ENCODE assay signal across 8 cellular contexts in genomic region chr12:56644654-56645053, GRCh38. TPM values are rescaled to one million over a fixed set of nuclear protein-coding genes. Genes with fewer than 3 reads are reported as not detected.
A peak's percentile ranks its signal among the peaks of the same experiment; 100 is the strongest.
DNase-seq lines count a peak whose midpoint lies in the region; ATAC-seq and TF ChIP-seq lines count a peak whose summit lies in the region.

No MANE protein-coding gene starts in this region.

- H2AK5ac ChIP-seq in neuronal stem cell (ENCODE audit: low read depth, low read length): no peak overlapping the region

- TF ChIP-seq CTCF in CD8-positive, alpha-beta T cell (IDR thresholded peaks at IDR 0.05): no peak
- TF ChIP-seq CTCF in OCI-LY1 (IDR thresholded peaks at IDR 0.05; ENCODE audit: low read length) (no peak), endothelial cell (IDR thresholded peaks at IDR 0.05; ENCODE audit: unreplicated experiment) (no peak)

- no peak overlapping the region for H3K4ac ChIP-seq in neuronal stem cell (ENCODE audit: low read length)

- H3K9me3 ChIP-seq in CD8-positive, alpha-beta T cell (ENCODE audit: low read length): no peaks in the 10 kb centered on the region
- H3K9me3 ChIP-seq in OCI-LY1 (ENCODE audit: low read length) (no peaks in the 10 kb centered on the region), neuronal stem cell (replicated peaks in 1 of 2; ENCODE audit: control insufficient read depth in 2 of 2, insufficient read depth in 1 of 2, low read depth in 1 of 2, low read length in 2 of 2) (no peaks in the 10 kb centered on the region)

- peak overlapping the region; percentile 96 for H3K4me3 Mint-ChIP-seq in CD8-positive, alpha-beta T cell
- peak overlapping the region; percentile 99 for H3K4me3 Mint-ChIP-seq in endothelial cell (ENCODE audit: unreplicated experiment)

- peaks cover 36% of the 10 kb centered on the region for H3K4me1 Mint-ChIP-seq in CD8-positive, alpha-beta T cell (ENCODE audit: low read depth)
- peaks cover 26% of the 10 kb centered on the region for H3K4me1 Mint-ChIP-seq in endothelial cell (ENCODE audit: unreplicated experiment)

- no peaks in the 10 kb centered on the region for H4K20me1 ChIP-seq in OCI-LY1 (ENCODE audit: insufficient read depth, low read length)

- no peak overlapping the region for H4K91ac ChIP-seq in neuronal stem cell (ENCODE audit: low read depth, low read length, poor library complexity)

- H3F3A ChIP-seq in OCI-LY1 (ENCODE audit: insufficient read depth, low read length): no peaks in the 10 kb centered on the region

- peak overlapping the region; percentile 99 for H3K27ac Mint-ChIP-seq in CD8-positive, alpha-beta T cell
- H3K27ac Mint-ChIP-seq in endothelial cell (ENCODE audit: unreplicated experiment): peak overlapping the region; percentile 96

- no peak overlapping the region for H3K14ac ChIP-seq in neuronal stem cell (ENCODE audit: low read length)

- peaks cover 53% of the 10 kb centered on the region for H3K36me3 Mint-ChIP-seq in CD8-positive, alpha-beta T cell
- peaks cover 28% of the 10 kb centered on the region for H3K36me3 Mint-ChIP-seq in endothelial cell (ENCODE audit: low read depth, unreplicated experiment)

- peaks cover 26% of the 10 kb centered on the region for H3K36me3 ChIP-seq in CD8-positive, alpha-beta T cell (ENCODE audit: insufficient read depth, low read length)
- H3K36me3 ChIP-seq in OCI-LY1 (ENCODE audit: insufficient read depth, low read length): peaks cover 55% of the 10 kb centered on the region
- H3K36me3 ChIP-seq in neuronal stem cell (replicated peaks in 1 of 2; ENCODE audit: control insufficient read depth in 2 of 2, insufficient read depth in 2 of 2, low read length in 2 of 2): peaks cover 19 to 53% of the 10 kb centered on the region in 2 donors

- no peaks in the 10 kb centered on the region for H3K9me3 Mint-ChIP-seq in CD8-positive, alpha-beta T cell
- no peaks in the 10 kb centered on the region for H3K9me3 Mint-ChIP-seq in endothelial cell (ENCODE audit: unreplicated experiment)

- H3K4me1 ChIP-seq in CD8-positive, alpha-beta T cell (ENCODE audit: insufficient read depth, low read length): peaks cover 21% of the 10 kb centered on the region
- H3K4me1 ChIP-seq in OCI-LY1 (ENCODE audit: insufficient read depth, low read length, severe bottlenecking) (peaks cover 22% of the 10 kb centered on the region), neuronal stem cell (ENCODE audit: control insufficient read depth in 2 of 2, insufficient read depth in 1 of 2, low read depth in 1 of 2, low read length in 2 of 2) (peaks cover 2 to 4% of the 10 kb centered on the region in 2 donors)

- H3K79me2 ChIP-seq in OCI-LY1 (ENCODE audit: insufficient read depth, low read length): peaks cover 32% of the 10 kb centered on the region

- H2BK12ac ChIP-seq in neuronal stem cell (ENCODE audit: low read length): no peak overlapping the region

- CTCF ChIA-PET in CD8-positive, alpha-beta T cell (lab: Charles Lee): interaction anchor here (1.3 to 4.1 kb wide), 2 partner anchors 8 to 16 kb away, joined by 5 to 21 read pairs; no protein-coding TSS in a partner anchor

- H3K23ac ChIP-seq in neuronal stem cell (ENCODE audit: low read depth, low read length, poor library complexity): no peak overlapping the region

- no peak overlapping the region for H2BK120ac ChIP-seq in neuronal stem cell (ENCODE audit: low read depth, low read length)

- intact Hi-C loops in CD8-positive, alpha-beta T cell (cut with DNase I, micrococcal nuclease): loop anchor here in 1 of 2 experiments (1.0 kb wide), 1 partner anchor 7 kb away; no protein-coding TSS in a partner anchor

- WGBS in neuronal stem cell (ENCODE audit: extremely low coverage in 2 of 2, insufficient read length in 2 of 2, insufficient replicate concordance in 1 of 2), 2 donors: no CpG with 5 or more reads among the region's 4 CpGs

- H3K18ac ChIP-seq in neuronal stem cell (ENCODE audit: low read length): no peak overlapping the region

- no peak for ATAC-seq in CD8-positive, alpha-beta T cell
- ATAC-seq in HG02973 (IDR thresholded peaks at IDR 0.05; ENCODE audit: unreplicated experiment): no peak
- no peak for ATAC-seq in HG02852 (IDR thresholded peaks at IDR 0.05; ENCODE audit: unreplicated experiment)

- H3K4me2 ChIP-seq in OCI-LY1 (ENCODE audit: low read length) (peak overlapping the region; percentile 96), neuronal stem cell (ENCODE audit: insufficient read depth, low read length, poor library complexity, severe bottlenecking) (peak overlapping the region; percentile 70)

- peaks cover 3% of the 10 kb centered on the region for H3K79me1 ChIP-seq in neuronal stem cell (ENCODE audit: low read depth, low read length)

- no peak overlapping the region for H2BK15ac ChIP-seq in neuronal stem cell (ENCODE audit: low read length)

- H3K27me3 ChIP-seq in CD8-positive, alpha-beta T cell (ENCODE audit: insufficient read depth, low read length): no peaks in the 10 kb centered on the region
- H3K27me3 ChIP-seq in OCI-LY1 (ENCODE audit: insufficient read depth, low read length): no peaks in the 10 kb centered on the region
- H3K27me3 ChIP-seq in neuronal stem cell (ENCODE audit: control insufficient read depth in 3 of 3, insufficient read depth in 3 of 3, low read depth in 1 of 3, low read length in 3 of 3): no peaks in the 10 kb centered on the region

- no peaks in the 10 kb centered on the region for H3K9me2 ChIP-seq in OCI-LY1 (ENCODE audit: low read depth, low read length)

- DNase-seq in CD8-positive, alpha-beta T cell: peak in 1 of 7 experiments; percentile 17
- DNase-seq in endothelial cell (ENCODE audit: low spot score) (no peak), neuronal stem cell (ENCODE audit: low spot score) (no peak), NCI-H1092 (lab: John Stamatoyannopoulos, UW) (no peak)
- DNase-seq in activated CD8-positive, alpha-beta memory T cell treated with anti-CD3 and anti-CD28 coated beads, Interleukin-2, amount 50 U/mL, for 48 hours: no peak

- H3K9ac ChIP-seq in OCI-LY1 (ENCODE audit: low read length) (peak overlapping the region; percentile 94), neuronal stem cell (ENCODE audit: low read depth, low read length, poor library complexity) (no peak overlapping the region)

- H2AFZ ChIP-seq in OCI-LY1 (ENCODE audit: low read length) (no peak overlapping the region), neuronal stem cell (ENCODE audit: low read length) (no peak overlapping the region)

- POLR2A ChIA-PET in CD8-positive, alpha-beta T cell (lab: Charles Lee): interaction anchor here (1.6 to 3.2 kb wide), 4 partner anchors 10 to 44 kb away, joined by 7 to 58 read pairs (median 30); partner anchors contain the start of genes BAZ2A and PTGES3

- peak overlapping the region; percentile 90 for H3K27ac ChIP-seq in CD8-positive, alpha-beta T cell (ENCODE audit: low read depth, low read length)
- H3K27ac ChIP-seq in OCI-LY1 (ENCODE audit: low read depth, low read length, poor library complexity, severe bottlenecking) (peak overlapping the region; percentile 73), neuronal stem cell (replicated peaks; ENCODE audit: low read length) (no peak overlapping the region)

- H4K8ac ChIP-seq in neuronal stem cell (ENCODE audit: low read depth, low read length): no peak overlapping the region

- no peak overlapping the region for H2BK5ac ChIP-seq in neuronal stem cell (ENCODE audit: low read length)

- H3K27me3 Mint-ChIP-seq in CD8-positive, alpha-beta T cell (ENCODE audit: low read depth): no peaks in the 10 kb centered on the region
- H3K27me3 Mint-ChIP-seq in endothelial cell (ENCODE audit: unreplicated experiment): peaks cover 10% of the 10 kb centered on the region

- H3K4me3 ChIP-seq in CD8-positive, alpha-beta T cell (ENCODE audit: low read depth, low read length): peak overlapping the region; percentile 96
- H3K4me3 ChIP-seq in OCI-LY1 (ENCODE audit: low read depth, low read length, poor library complexity, severe bottlenecking): peak overlapping the region; percentile 86
- peak overlapping the region; percentile 83 to 98 for H3K4me3 ChIP-seq in neuronal stem cell (ENCODE audit: low read length in 2 of 2)

RNA-seq across cellular contexts. Expression of gene ATP5F1B, which starts 1.1 kb away (rescaled TPM):
- total RNA-seq in CD8-positive, alpha-beta T cell: 100 to 1,000 TPM; 417 to 429 TPM
- total RNA-seq in endothelial cell (ENCODE audit: unreplicated experiment): 519 TPM
- 527 TPM for polyA plus RNA-seq in neuronal stem cell (2013, experiment 1 of 2)
- 548 TPM for polyA plus RNA-seq in neuronal stem cell (2013, experiment 2 of 2)

RNA-seq across cellular contexts. Expression of gene BAZ2A, which starts 14.5 kb away (rescaled TPM):
- total RNA-seq in CD8-positive, alpha-beta T cell: 100 to 1,000 TPM; 197 to 198 TPM
- 165 TPM for total RNA-seq in endothelial cell (ENCODE audit: unreplicated experiment)
- 91.0 TPM for polyA plus RNA-seq in neuronal stem cell (2013, experiment 1 of 2)
- 91.7 TPM for polyA plus RNA-seq in neuronal stem cell (2013, experiment 2 of 2)

RNA-seq across cellular contexts. Expression of gene PTGES3, which starts 43.4 kb away (rescaled TPM):
- total RNA-seq in CD8-positive, alpha-beta T cell: 100 to 1,000 TPM; 148 to 154 TPM
- 165 TPM for total RNA-seq in endothelial cell (ENCODE audit: unreplicated experiment)
- polyA plus RNA-seq in neuronal stem cell (2013, experiment 1 of 2): 354 TPM
- 356 TPM for polyA plus RNA-seq in neuronal stem cell (2013, experiment 2 of 2)
